15 cellular contexts compared by ENCODE assay signal in genomic region chr12:19546027-19546426, GRCh38.
DNase-seq lines count a peak whose midpoint lies in the region; ATAC-seq, FAIRE-seq and TF ChIP-seq lines count a peak whose summit lies in the region.
"Had no signal": no experiment of that assay in that cellular context is flagged by ENCODE, and none has a peak within 500 bp of the region (broad histone marks: within the 10 kb centered on the region; RNA-seq: fewer than 3 reads in every experiment).

No MANE protein-coding gene starts in this region.

- DNase-seq in astrocyte (ENCODE audit: low read depth) (no peak), cardiac muscle cell (ENCODE audit: low read depth in 1 of 2, low spot score in 1 of 2) (peak; percentile 4 to 82), psoas muscle (peak in 1 of 2 donors; percentile 20), ureter (ENCODE audit: low spot score) (no peak), RPMI8226 (no peak)
- DNase-seq: activated CD4-positive, alpha-beta T cell treated with anti-CD3 and anti-CD28 coated beads, Interleukin-2, amount 50 U/mL, for 48 hours; activated effector memory CD4-positive, alpha-beta T cell treated with Interleukin-2 at 50 U/mL for 16 hours; DMS79 treated with DMSO at 0.1 percent for 48 hours; T-helper 2 cell had no signal

- H2AFZ ChIP-seq in ACC112 (ENCODE audit: low read length, unreplicated experiment) (peak overlapping the region; percentile 76), astrocyte (ENCODE audit: low read depth, low read length) (no peak overlapping the region)

- no peaks in the 10 kb centered on the region for H3K27me3 Mint-ChIP-seq in astrocyte (ENCODE audit: low read depth, unreplicated experiment)
- H3K27me3 Mint-ChIP-seq: type B pancreatic cell had no signal

- H3K9ac ChIP-seq in astrocyte (ENCODE audit: low read length): no peak overlapping the region

- H3K4me1 ChIP-seq in ACC112 (ENCODE audit: control insufficient read depth, insufficient read depth, low read length, unreplicated experiment) (peaks cover 19% of the 10 kb centered on the region), astrocyte (ENCODE audit: insufficient read depth, low read length) (peaks cover 15% of the 10 kb centered on the region), cardiac muscle cell (ENCODE audit: low read depth) (peaks cover 20% of the 10 kb centered on the region), psoas muscle (peaks cover 14% of the 10 kb centered on the region)

- H3K4me2 ChIP-seq in astrocyte (ENCODE audit: low read length): peak overlapping the region; percentile 59

- H3K27ac Mint-ChIP-seq in astrocyte (ENCODE audit: unreplicated experiment): no peak overlapping the region
- H3K27ac Mint-ChIP-seq: type B pancreatic cell had no signal

- intact Hi-C loops in psoas muscle (cut with DNase I): no loop called here

- ATAC-seq in psoas muscle (peak; percentile 77 to 98 (median 94)), GM18519 (IDR thresholded peaks at IDR 0.05; ENCODE audit: low FRiP score, unreplicated experiment) (no peak), GM21786 (IDR thresholded peaks at IDR 0.05; ENCODE audit: unreplicated experiment) (no peak)
- ATAC-seq: HCT116, Panc1 had no signal

- no peaks in the 10 kb centered on the region for H3K9me3 ChIP-seq in astrocyte (ENCODE audit: insufficient read depth, low read depth, low read length)
- H3K9me3 ChIP-seq in cardiac muscle cell (ENCODE audit: low read depth): no peaks in the 10 kb centered on the region
- no peaks in the 10 kb centered on the region for H3K9me3 ChIP-seq in psoas muscle

- H3K27ac ChIP-seq in ACC112 (ENCODE audit: low read depth, low read length) (peak overlapping the region; percentile 52), astrocyte (ENCODE audit: low read depth, low read length) (no peak overlapping the region), cardiac muscle cell (peak overlapping the region; percentile 67), psoas muscle (no peak overlapping the region)

- TF ChIP-seq CTCF in astrocyte (IDR thresholded peaks at IDR 0.05; ENCODE audit: insufficient read depth, low read depth, low read length): no peak
- TF ChIP-seq CTCF in cardiac muscle cell (IDR thresholded peaks at IDR 0.05; ENCODE audit: low read depth, low read length): no peak
- no peak for TF ChIP-seq CTCF in psoas muscle (IDR thresholded peaks at IDR 0.05)

- H3K36me3 Mint-ChIP-seq in astrocyte (ENCODE audit: low read depth, unreplicated experiment): peaks cover 3% of the 10 kb centered on the region

- FAIRE-seq in astrocyte (lab: Jason Lieb, UNC): peak; percentile 13

- H3K4me1 Mint-ChIP-seq in astrocyte (ENCODE audit: low read depth, unreplicated experiment): peaks cover 11% of the 10 kb centered on the region

- H3K4me3 Mint-ChIP-seq in astrocyte (ENCODE audit: unreplicated experiment): no peak overlapping the region
- H3K4me3 Mint-ChIP-seq: type B pancreatic cell had no signal

- no peaks in the 10 kb centered on the region for H3K36me3 ChIP-seq in ACC112 (ENCODE audit: insufficient read depth, low read length)
- no peaks in the 10 kb centered on the region for H3K36me3 ChIP-seq in astrocyte (ENCODE audit: insufficient read depth, low read length)
- no peaks in the 10 kb centered on the region for H3K36me3 ChIP-seq in cardiac muscle cell
- no peaks in the 10 kb centered on the region for H3K36me3 ChIP-seq in psoas muscle (ENCODE audit: insufficient read depth in 1 of 2, low read depth in 1 of 2)

- H4K20me1 ChIP-seq in astrocyte (ENCODE audit: insufficient read depth, low read length): no peaks in the 10 kb centered on the region

- peak overlapping the region; percentile 68 for H3K4me3 ChIP-seq in ACC112 (ENCODE audit: low read depth, low read length)
- H3K4me3 ChIP-seq in astrocyte (ENCODE audit: insufficient read depth, low read depth, low read length): no peak overlapping the region
- H3K4me3 ChIP-seq in cardiac muscle cell: no peak overlapping the region
- H3K4me3 ChIP-seq in psoas muscle: no peak overlapping the region

- H3K27me3 ChIP-seq in ACC112 (ENCODE audit: insufficient read depth, low read length) (no peaks in the 10 kb centered on the region), astrocyte (ENCODE audit: insufficient read depth, low read length) (no peaks in the 10 kb centered on the region), cardiac muscle cell (no peaks in the 10 kb centered on the region), psoas muscle (ENCODE audit: insufficient read depth in 3 of 3, low read length in 2 of 3) (no peaks in the 10 kb centered on the region)

- H3K79me2 ChIP-seq in ACC112 (ENCODE audit: control insufficient read depth, insufficient read depth, low read length, unreplicated experiment) (no peaks in the 10 kb centered on the region), astrocyte (ENCODE audit: insufficient read depth, low read length) (no peaks in the 10 kb centered on the region)

- 15 to 32% (median 24%) methylated on average over 4 of the region's 4 CpGs for WGBS in psoas muscle, 3 donors

- no peaks in the 10 kb centered on the region for H3K9me3 Mint-ChIP-seq in astrocyte (ENCODE audit: unreplicated experiment)
- H3K9me3 Mint-ChIP-seq: type B pancreatic cell had no signal

Comparison
In these comparisons a context has a peak if more than half of its experiments do, and no peak if none do; other contexts are left out.
1. H3K27ac ChIP-seq: peak in ACC112 (single experiment) and cardiac muscle cell (single experiment); none in astrocyte (single experiment) and psoas muscle (single experiment).
2. DNase-seq: peak in cardiac muscle cell (2 of 2); none in astrocyte (single experiment), ureter (single experiment) and RPMI8226 (single experiment).
3. ATAC-seq: peak in psoas muscle (4 of 4); none in GM18519 (single experiment) and GM21786 (single experiment).